8 cellular contexts compared by ENCODE assay signal in genomic region chr11:17504330-17505107, GRCh38. TPM values are rescaled to one million over a fixed set of nuclear protein-coding genes. Genes with fewer than 3 reads are reported as not detected.
DNase-seq lines count a peak whose midpoint lies in the region; ATAC-seq and TF ChIP-seq lines count a peak whose summit lies in the region.

No MANE protein-coding gene starts in this region.

- TF ChIP-seq CTCF in GM13976 (IDR thresholded peaks at IDR 0.05; ENCODE audit: borderline replicate concordance, control extremely low read depth, extremely low read depth, insufficient read depth, missing control alignments), result peak; percentile 81

- no peak for TF ChIP-seq POLR2A in GM18505 (IDR thresholded peaks at IDR 0.05; ENCODE audit: borderline replicate concordance, extremely low read depth, insufficient read depth, insufficient read length)

- peak; percentile 46 for ATAC-seq in HG03521 (IDR thresholded peaks at IDR 0.05; ENCODE audit: unreplicated experiment)
- no peak for ATAC-seq in GM18505 (IDR thresholded peaks at IDR 0.05; ENCODE audit: unreplicated experiment)

- in situ Hi-C loops in GM13976 (cut with MboI; ENCODE audit: low sequenced_read_pairs, unreplicated experiment), result loop anchor here (5.0 to 10.0 kb wide), 2 partner anchors 112 to 270 kb away; no protein-coding TSS in a partner anchor

- peak; percentile 83 for DNase-seq in GM13976 (ENCODE audit: low spot score)
- peak; percentile 28 for DNase-seq in NCI-H524 treated with DMSO at 0.1 percent for 48 hours (lab: John Stamatoyannopoulos, UW)
- DNase-seq in activated CD4-positive, alpha-beta T cell treated with anti-CD3 and anti-CD28 coated beads, Interleukin-2, amount 50 U/mL, for 48 hours, result peak; percentile 84 to 85
- peak; percentile 80 for DNase-seq in dermis blood vessel endothelial cell
- peak; percentile 74 to 82 for DNase-seq in lung microvascular endothelial cell (ENCODE audit: low read depth in 2 of 2)
- DNase-seq in stimulated activated CD8-positive, alpha-beta memory T cell treated with anti-CD3 and anti-CD28 coated beads, Interleukin-15, amount 100 ng/mL, for 1 hour (ENCODE audit: low read depth), result peak; percentile 68

RNA-seq across cellular contexts. Expression of gene ABCC8, which starts 27.9 kb away (rescaled TPM):
- total RNA-seq in dermis blood vessel endothelial cell (not detected in 2 replicates), lung microvascular endothelial cell (not detected in 2 replicates)

RNA-seq across cellular contexts. Expression of gene USH1C, which starts 39.7 kb away (rescaled TPM):
- total RNA-seq in dermis blood vessel endothelial cell (not detected in 2 replicates), lung microvascular endothelial cell (not detected in 2 replicates)

RNA-seq across cellular contexts. Expression of gene OTOG, which starts 42.5 kb away (rescaled TPM):
- not detected in 2 replicates for total RNA-seq in dermis blood vessel endothelial cell
- total RNA-seq in lung microvascular endothelial cell, result not detected in 2 replicates

Comparison
In these comparisons a context has a peak if more than half of its experiments do, and no peak if none do; other contexts are left out.
1. DNase-seq: peak in every context shown above with its lines; median percentile 84 in activated CD4-positive, alpha-beta T cell treated with anti-CD3 and anti-CD28 coated beads, Interleukin-2, amount 50 U/mL, for 48 hours; 83 in GM13976; 80 in dermis blood vessel endothelial cell; 78 in lung microvascular endothelial cell; 68 in stimulated activated CD8-positive, alpha-beta memory T cell treated with anti-CD3 and anti-CD28 coated beads, Interleukin-15, amount 100 ng/mL, for 1 hour; 28 in NCI-H524 treated with DMSO at 0.1 percent for 48 hours.